11 cellular contexts compared by ENCODE assay signal in genomic region chr21:34075760-34076159, GRCh38. TPM values are rescaled to one million over a fixed set of nuclear protein-coding genes. Genes with fewer than 3 reads are reported as not detected.
DNase-seq lines count a peak whose midpoint lies in the region; ATAC-seq, FAIRE-seq and TF ChIP-seq lines count a peak whose summit lies in the region.
"Had no signal": no experiment of that assay in that cellular context is flagged by ENCODE, and none has a peak within 500 bp of the region (broad histone marks: within the 10 kb centered on the region; RNA-seq: fewer than 3 reads in every experiment).

No MANE protein-coding gene starts in this region.

- H3K9me3 ChIP-seq in astrocyte (ENCODE audit: insufficient read depth, low read depth, low read length) (no peaks in the 10 kb centered on the region), muscle layer of colon (ENCODE audit: low read length) (no peaks in the 10 kb centered on the region)
- H3K9me3 ChIP-seq: spleen had no signal

- H3K27me3 Mint-ChIP-seq in astrocyte (ENCODE audit: low read depth, unreplicated experiment) = no peaks in the 10 kb centered on the region

- FAIRE-seq in astrocyte (lab: Jason Lieb, UNC) = no peak

- H4K20me1 ChIP-seq in astrocyte (ENCODE audit: insufficient read depth, low read length) = peaks cover 47% of the 10 kb centered on the region

- H3K27me3 ChIP-seq in ACC112 (ENCODE audit: insufficient read depth, low read length) (no peaks in the 10 kb centered on the region), astrocyte (ENCODE audit: insufficient read depth, low read length) (no peaks in the 10 kb centered on the region), muscle layer of colon (ENCODE audit: control insufficient read depth in 1 of 2, insufficient read depth in 2 of 2, low read length in 2 of 2) (no peaks in the 10 kb centered on the region)
- H3K27me3 ChIP-seq: spleen had no signal

- peak overlapping the region; percentile 94 for H3K4me3 Mint-ChIP-seq in astrocyte (ENCODE audit: unreplicated experiment)

- peak overlapping the region; percentile 97 for H3K4me2 ChIP-seq in astrocyte (ENCODE audit: low read length)

- no peaks in the 10 kb centered on the region for H3K9me3 Mint-ChIP-seq in astrocyte (ENCODE audit: unreplicated experiment)

- no peak overlapping the region for H3K9ac ChIP-seq in astrocyte (ENCODE audit: low read length)
- H3K9ac ChIP-seq in muscle layer of colon (ENCODE audit: low read length) = no peak overlapping the region

- no peak for TF ChIP-seq CTCF in HFF-Myc (IDR thresholded peaks at IDR 0.05; ENCODE audit: low read depth, low read length, missing control alignments)
- no peak for TF ChIP-seq CTCF in astrocyte (IDR thresholded peaks at IDR 0.05; ENCODE audit: insufficient read depth, low read depth, low read length)

- H2AFZ ChIP-seq in ACC112 (ENCODE audit: low read length, unreplicated experiment) (no peak overlapping the region), astrocyte (ENCODE audit: low read depth, low read length) (no peak overlapping the region)

- ATAC-seq in HG03439 (IDR thresholded peaks at IDR 0.05; ENCODE audit: unreplicated experiment) = no peak

- H3K4me3 ChIP-seq in ACC112 (ENCODE audit: low read depth, low read length) = peak overlapping the region; percentile 94
- peak overlapping the region; percentile 73 for H3K4me3 ChIP-seq in HFF-Myc (replicated peaks; ENCODE audit: low read depth, low read length)
- no peak overlapping the region for H3K4me3 ChIP-seq in astrocyte (ENCODE audit: insufficient read depth, low read depth, low read length)
- H3K4me3 ChIP-seq in muscle layer of colon (ENCODE audit: low read depth in 1 of 2, low read length in 2 of 2) = peak overlapping the region; percentile 25 to 83

- H3K4me1 ChIP-seq in ACC112 (ENCODE audit: control insufficient read depth, insufficient read depth, low read length, unreplicated experiment) = peaks cover 36% of the 10 kb centered on the region
- peaks cover 19% of the 10 kb centered on the region for H3K4me1 ChIP-seq in astrocyte (ENCODE audit: insufficient read depth, low read length)
- H3K4me1 ChIP-seq in muscle layer of colon (ENCODE audit: insufficient read depth, low read length) = peaks cover 51% of the 10 kb centered on the region

- H3K36me3 ChIP-seq in ACC112 (ENCODE audit: insufficient read depth, low read length) = peaks cover 10% of the 10 kb centered on the region
- H3K36me3 ChIP-seq in astrocyte (ENCODE audit: insufficient read depth, low read length) = no peaks in the 10 kb centered on the region
- no peaks in the 10 kb centered on the region for H3K36me3 ChIP-seq in muscle layer of colon (ENCODE audit: insufficient read depth, low read length)
- H3K36me3 ChIP-seq: spleen had no signal

- H3K27ac ChIP-seq in ACC112 (ENCODE audit: low read depth, low read length) (no peak overlapping the region), astrocyte (ENCODE audit: low read depth, low read length) (no peak overlapping the region), muscle layer of colon (ENCODE audit: low read depth, low read length) (peak overlapping the region; percentile 10)
- H3K27ac ChIP-seq: spleen had no signal

- peaks cover 59% of the 10 kb centered on the region for H3K79me2 ChIP-seq in ACC112 (ENCODE audit: control insufficient read depth, insufficient read depth, low read length, unreplicated experiment)
- peaks cover 51% of the 10 kb centered on the region for H3K79me2 ChIP-seq in astrocyte (ENCODE audit: insufficient read depth, low read length)

- H3K27ac Mint-ChIP-seq in astrocyte (ENCODE audit: unreplicated experiment) = peak overlapping the region; percentile 13

- H3K4me1 Mint-ChIP-seq in astrocyte (ENCODE audit: low read depth, unreplicated experiment) = peaks cover 49% of the 10 kb centered on the region

- H3K36me3 Mint-ChIP-seq in astrocyte (ENCODE audit: low read depth, unreplicated experiment) = peaks cover 10% of the 10 kb centered on the region

- DNase-seq in HFF-Myc (ENCODE audit: extremely low read depth, low read depth) (no peak), astrocyte (ENCODE audit: low read depth) (no peak), SKM-1 (lab: John Stamatoyannopoulos, UW; ENCODE audit: unreplicated experiment) (no peak), HuH-7.5 (ENCODE audit: low spot score) (no peak), NCI-H2171 treated with DMSO at 0.1 percent for 48 hours (lab: John Stamatoyannopoulos, UW) (no peak)
- DNase-seq: DMS79, NCI-H1105, spleen had no signal

RNA-seq across cellular contexts. Expression of gene MRPS6, which starts 2.4 kb away (rescaled TPM):
- 57.8 and 67.5 TPM in 2 replicates for total RNA-seq in astrocyte

RNA-seq across cellular contexts. Expression of gene SLC5A3, which starts 2.4 kb away (rescaled TPM):
- 17.8 and 22.1 TPM in 2 replicates for total RNA-seq in astrocyte
